In genomic region chr19:58326914-58327726, GRCh38 we compare ENCODE assay signal across 8 cellular contexts. TPM values are rescaled to one million over a fixed set of nuclear protein-coding genes. Genes with fewer than 3 reads are reported as not detected.
A peak's percentile ranks its signal among the peaks of the same experiment; 100 is the strongest.
DNase-seq lines count a peak whose midpoint lies in the region; ATAC-seq and TF ChIP-seq lines count a peak whose summit lies in the region.

Gene ZSCAN22 (plus strand): TSS chr19:58326994. CDS start chr19:58334803, 7,809 bp downstream.

- intact Hi-C loops in Panc1 (cut with micrococcal nuclease; ENCODE audit: unreplicated experiment): loop anchor here (5.0 kb wide), 1 partner anchor 60 kb away; the partner anchor contains the start of gene RPS5
- intact Hi-C loops in naive thymus-derived CD4-positive, alpha-beta T cell (cut with micrococcal nuclease): loop anchor here (1.0 to 2.0 kb wide), 15 partner anchors 20 to 192 kb away; partner anchors contain the start of genes ERVK3-1 (in 2 of the 2), ZBTB45 (in 2 of the 2), ZNF132 (in 2 of the 2) and ZNF274 (in 2 of the 2)

- POLR2A ChIA-PET in Panc1 (lab: Charles Lee): interaction anchor here (0.6 kb wide), 1 partner anchor 1357 kb away, joined by 5 read pairs; no protein-coding TSS in a partner anchor
- POLR2A ChIA-PET in naive thymus-derived CD4-positive, alpha-beta T cell (lab: Charles Lee): interaction anchor here (0.7 to 1.9 kb wide), 9 partner anchors 24 to 248 kb away, joined by 3 to 13 read pairs (median 3); partner anchors contain the start of genes ZBTB45, ZNF274 and ZNF497

- H3K36me3 ChIP-seq in DOHH2 (ENCODE audit: control insufficient read depth, low read length) (peaks cover 5% of the 10 kb centered on the region; the same call in 1 of the 2 replicates), KMS-11 (ENCODE audit: insufficient read depth) (no peaks in the 10 kb centered on the region), Panc1 (ENCODE audit: control insufficient read depth, insufficient read depth, low read length) (no peaks in the 10 kb centered on the region; the same call in 1 of the 2 replicates)
- peaks cover 0 to 4% (median 0%) of the 10 kb centered on the region in 3 experiments for H3K36me3 ChIP-seq in naive thymus-derived CD4-positive, alpha-beta T cell (ENCODE audit: control insufficient read depth in 2 of 3, insufficient read depth in 3 of 3, low read length in 3 of 3)

- DNase-seq in Panc1 (ENCODE audit: low read depth, low spot score) (peak; percentile 88), fibroblast of mammary gland (ENCODE audit: low read depth) (peak; percentile 96)
- peak; percentile 91 to 93 for DNase-seq in activated T-cell treated with anti-CD3 and anti-CD28 coated beads, Interleukin-2, amount 50 U/mL, for 72 hours
- DNase-seq in naive thymus-derived CD4-positive, alpha-beta T cell: peak; percentile 65 to 89 (median 78)
- DNase-seq in stimulated activated effector memory CD8-positive, alpha-beta T cell treated with anti-CD3 and anti-CD28 coated beads, Interleukin-12 subunit alpha, Interleukin-12 subunit beta, amount 100 ng/mL, for 72 hours (ENCODE audit: low spot score in 2 of 2): peak; percentile 82 to 95

- no peak within 1 kb of the TSS for H3K27ac ChIP-seq in DOHH2 (ENCODE audit: low read depth, low read length)
- H3K27ac ChIP-seq in KMS-11: no peak within 1 kb of the TSS; the same call in 1 of the 2 replicates
- peak within 1 kb of the TSS; percentile 90 for H3K27ac ChIP-seq in Panc1 (ENCODE audit: low read length)
- peak within 1 kb of the TSS; percentile 72 for H3K27ac ChIP-seq in naive thymus-derived CD4-positive, alpha-beta T cell (ENCODE audit: low read depth, low read length)

- H3K27me3 ChIP-seq in DOHH2 (ENCODE audit: control insufficient read depth, low read length) (no peaks in the 10 kb centered on the region), KMS-11 (ENCODE audit: insufficient read depth, low read depth) (no peaks in the 10 kb centered on the region), Panc1 (ENCODE audit: control insufficient read depth, insufficient read depth, low read length) (no peaks in the 10 kb centered on the region)
- no peaks in the 10 kb centered on the region for H3K27me3 ChIP-seq in naive thymus-derived CD4-positive, alpha-beta T cell (ENCODE audit: control insufficient read depth in 2 of 2, insufficient read depth in 2 of 2, low read length in 2 of 2)

- no peaks in the 10 kb centered on the region for H3K4me1 Mint-ChIP-seq in activated T-cell treated with anti-CD3 and anti-CD28 coated beads, Interleukin-2, amount 50 U/mL, for 72 hours (ENCODE audit: low read depth)
- peaks cover 0 to 10% (median 6%) of the 10 kb centered on the region in 7 donors for H3K4me1 Mint-ChIP-seq in naive thymus-derived CD4-positive, alpha-beta T cell
- H3K4me1 Mint-ChIP-seq in stimulated activated effector memory CD8-positive, alpha-beta T cell treated with anti-CD3 and anti-CD28 coated beads, Interleukin-12 subunit alpha, Interleukin-12 subunit beta, amount 100 ng/mL, for 72 hours: no peaks in the 10 kb centered on the region

- CTCF ChIA-PET in Panc1 (lab: Charles Lee): interaction anchor here (0.7 to 1.0 kb wide), 2 partner anchors 156 to 234 kb away, joined by 3 to 6 read pairs; no protein-coding TSS in a partner anchor
- CTCF ChIA-PET in naive thymus-derived CD4-positive, alpha-beta T cell (lab: Charles Lee): no interaction called here

- ATAC-seq in GM21786 (IDR thresholded peaks at IDR 0.05; ENCODE audit: unreplicated experiment) (peak; percentile 83), Panc1 (peak; percentile 97)
- peak; percentile 87 to 89 for ATAC-seq in activated T-cell treated with anti-CD3 and anti-CD28 coated beads, Interleukin-2, amount 50 U/mL, for 72 hours (replicated peaks in 1 of 2)
- peak; percentile 90 for ATAC-seq in naive thymus-derived CD4-positive, alpha-beta T cell
- peak; percentile 89 for ATAC-seq in stimulated activated effector memory CD8-positive, alpha-beta T cell treated with anti-CD3 and anti-CD28 coated beads, Interleukin-12 subunit alpha, Interleukin-12 subunit beta, amount 100 ng/mL, for 72 hours

- H3K9me2 ChIP-seq in DOHH2 (replicated peaks; ENCODE audit: control insufficient read depth, low read length): no peaks in the 10 kb centered on the region

- H3K4me1 ChIP-seq in DOHH2 (ENCODE audit: control insufficient read depth, low read length) (peaks cover 17% of the 10 kb centered on the region), KMS-11 (ENCODE audit: low read depth, poor library complexity, severe bottlenecking) (peaks cover 13% of the 10 kb centered on the region), Panc1 (ENCODE audit: control insufficient read depth, insufficient read depth, low read length) (peaks cover 23% of the 10 kb centered on the region)
- peaks cover 14 to 16% of the 10 kb centered on the region in 2 donors for H3K4me1 ChIP-seq in naive thymus-derived CD4-positive, alpha-beta T cell (ENCODE audit: control insufficient read depth in 2 of 2, insufficient read depth in 2 of 2, low read length in 2 of 2)

- peak within 1 kb of the TSS; percentile 95 for H3K4me3 ChIP-seq in DOHH2 (ENCODE audit: low read length)
- peak within 1 kb of the TSS; percentile 67 for H3K4me3 ChIP-seq in KMS-11 (IDR thresholded peaks at IDR 0.05; ENCODE audit: insufficient read depth, low read depth, low read length)
- H3K4me3 ChIP-seq in Panc1 (ENCODE audit: low read depth in 2 of 2, low read length in 2 of 2): peak within 1 kb of the TSS; percentile 74 to 89
- peak within 1 kb of the TSS; percentile 97 for H3K4me3 ChIP-seq in fibroblast of mammary gland (ENCODE audit: control insufficient read depth, low read depth, low read length)
- H3K4me3 ChIP-seq in naive thymus-derived CD4-positive, alpha-beta T cell (ENCODE audit: low read length): peak within 1 kb of the TSS; percentile 95

- peak within 1 kb of the TSS; percentile 66; the same call in 1 of the 2 replicates for H3K9ac ChIP-seq in KMS-11

- BruUV-seq in Panc1 (replicated peaks; lab: Mats Ljungman, UMichigan): TSS peak; percentile 91

- H3K4me2 ChIP-seq in DOHH2 (ENCODE audit: low read length) (peak within 1 kb of the TSS; percentile 90), KMS-11 (peak within 1 kb of the TSS; percentile 65)

- H3K79me2 ChIP-seq in DOHH2 (ENCODE audit: control insufficient read depth, low read length): peaks cover 13% of the 10 kb centered on the region
- H3K79me2 ChIP-seq in KMS-11 (ENCODE audit: insufficient read depth, low read depth): peaks cover 21% of the 10 kb centered on the region

- no peak within 1 kb of the TSS for H3K4me3 Mint-ChIP-seq in activated T-cell treated with anti-CD3 and anti-CD28 coated beads, Interleukin-2, amount 50 U/mL, for 72 hours
- no peak within 1 kb of the TSS for H3K4me3 Mint-ChIP-seq in naive thymus-derived CD4-positive, alpha-beta T cell
- no peak within 1 kb of the TSS for H3K4me3 Mint-ChIP-seq in stimulated activated effector memory CD8-positive, alpha-beta T cell treated with anti-CD3 and anti-CD28 coated beads, Interleukin-12 subunit alpha, Interleukin-12 subunit beta, amount 100 ng/mL, for 72 hours

- H3K27me3 Mint-ChIP-seq in activated T-cell treated with anti-CD3 and anti-CD28 coated beads, Interleukin-2, amount 50 U/mL, for 72 hours (ENCODE audit: low read depth): no peaks in the 10 kb centered on the region
- no peaks in the 10 kb centered on the region for H3K27me3 Mint-ChIP-seq in naive thymus-derived CD4-positive, alpha-beta T cell

- H3F3A ChIP-seq in DOHH2 (ENCODE audit: control insufficient read depth, insufficient read depth): no peaks in the 10 kb centered on the region

- H4K20me1 ChIP-seq in DOHH2 (ENCODE audit: control insufficient read depth, insufficient read depth, low read depth, low read length) (no peaks in the 10 kb centered on the region), KMS-11 (ENCODE audit: insufficient read depth) (no peaks in the 10 kb centered on the region)

- peak within 1 kb of the TSS; percentile 97 for H2AFZ ChIP-seq in KMS-11 (ENCODE audit: low read depth)

- H3K9me3 ChIP-seq in DOHH2 (ENCODE audit: control insufficient read depth, insufficient read depth, low read length) (no peaks in the 10 kb centered on the region), Panc1 (ENCODE audit: control insufficient read depth, insufficient read depth, low read depth, low read length) (no peaks in the 10 kb centered on the region)
- no peaks in the 10 kb centered on the region for H3K9me3 ChIP-seq in naive thymus-derived CD4-positive, alpha-beta T cell (ENCODE audit: control insufficient read depth in 2 of 3, low read length in 3 of 3)

- H3K36me3 Mint-ChIP-seq in activated T-cell treated with anti-CD3 and anti-CD28 coated beads, Interleukin-2, amount 50 U/mL, for 72 hours (ENCODE audit: insufficient read depth in 2 of 2): peaks cover 0 to under 1% of the 10 kb centered on the region in 2 donors
- H3K36me3 Mint-ChIP-seq in naive thymus-derived CD4-positive, alpha-beta T cell: peaks cover 6 to 13% (median 12%) of the 10 kb centered on the region in 5 donors
- no peaks in the 10 kb centered on the region for H3K36me3 Mint-ChIP-seq in stimulated activated effector memory CD8-positive, alpha-beta T cell treated with anti-CD3 and anti-CD28 coated beads, Interleukin-12 subunit alpha, Interleukin-12 subunit beta, amount 100 ng/mL, for 72 hours

- H3K27ac Mint-ChIP-seq in activated T-cell treated with anti-CD3 and anti-CD28 coated beads, Interleukin-2, amount 50 U/mL, for 72 hours: no peak within 1 kb of the TSS
- H3K27ac Mint-ChIP-seq in naive thymus-derived CD4-positive, alpha-beta T cell: no peak within 1 kb of the TSS
- no peak within 1 kb of the TSS for H3K27ac Mint-ChIP-seq in stimulated activated effector memory CD8-positive, alpha-beta T cell treated with anti-CD3 and anti-CD28 coated beads, Interleukin-12 subunit alpha, Interleukin-12 subunit beta, amount 100 ng/mL, for 72 hours

- in situ Hi-C loops in Panc1 (cut with HindIII; ENCODE audit: low pct_unique_long_range_greater_than_20kb, low sequenced_read_pairs): no loop called here

- no peaks in the 10 kb centered on the region for H3K9me3 Mint-ChIP-seq in activated T-cell treated with anti-CD3 and anti-CD28 coated beads, Interleukin-2, amount 50 U/mL, for 72 hours
- H3K9me3 Mint-ChIP-seq in naive thymus-derived CD4-positive, alpha-beta T cell: no peaks in the 10 kb centered on the region
- H3K9me3 Mint-ChIP-seq in stimulated activated effector memory CD8-positive, alpha-beta T cell treated with anti-CD3 and anti-CD28 coated beads, Interleukin-12 subunit alpha, Interleukin-12 subunit beta, amount 100 ng/mL, for 72 hours: no peaks in the 10 kb centered on the region

- TF ChIP-seq CTCF in DOHH2 (IDR thresholded peaks at IDR 0.05; ENCODE audit: low read depth, low read length, poor library complexity, severe bottlenecking): no peak
- no peak for TF ChIP-seq CTCF in KMS-11 (conservative IDR thresholded peaks at IDR 0.05; ENCODE audit: low read depth, low read length)
- no peak for TF ChIP-seq CTCF in Panc1 (IDR thresholded peaks at IDR 0.05)
- TF ChIP-seq CTCF in fibroblast of mammary gland (conservative IDR thresholded peaks at IDR 0.05; ENCODE audit: control insufficient read depth, insufficient read depth, low read depth, low read length): no peak

RNA-seq across cellular contexts. Expression of gene ZSCAN22, which starts in this region (rescaled TPM):
- 6.6 TPM for total RNA-seq in Panc1 (2021; ENCODE audit: unreplicated experiment)
- 3.2 TPM for polyA plus RNA-seq in Panc1 (2012; ENCODE audit: insufficient read length)
- total RNA-seq in activated T-cell treated with anti-CD3 and anti-CD28 coated beads, Interleukin-2, amount 50 U/mL, for 72 hours: 1 to 10 TPM; 4.0 to 5.0 TPM
- total RNA-seq in naive thymus-derived CD4-positive, alpha-beta T cell: 1 to 10 TPM; 1.1 to 6.0 (median 4.5) TPM
- 1 to 10 TPM; 1.3 to 3.6 TPM for polyA plus RNA-seq in naive thymus-derived CD4-positive, alpha-beta T cell

Comparison
In these comparisons a context has a peak if more than half of its experiments do, and no peak if none do; other contexts are left out.
1. H3K27ac ChIP-seq: peak in Panc1 (single experiment) and naive thymus-derived CD4-positive, alpha-beta T cell (single experiment); none in DOHH2 (single experiment) and KMS-11 (single experiment).
2. Peak in every context shown above with its lines, with median percentiles within 50 percentile points of each other: H3K4me3 ChIP-seq, ATAC-seq and DNase-seq.